Comparison of ENCODE assay signal across 1 cellular context in genomic region chr10:43471929-43472720, GRCh38.
TF ChIP-seq lines count a peak whose summit lies in the region.

No MANE protein-coding gene starts in this region.

TF ChIP-seq in SK-N-SH, 30 proteins besides CTCF, POLR2A, EP300 and RAD21 (continued from another document):
- TF ChIP-seq, protein P1, sequence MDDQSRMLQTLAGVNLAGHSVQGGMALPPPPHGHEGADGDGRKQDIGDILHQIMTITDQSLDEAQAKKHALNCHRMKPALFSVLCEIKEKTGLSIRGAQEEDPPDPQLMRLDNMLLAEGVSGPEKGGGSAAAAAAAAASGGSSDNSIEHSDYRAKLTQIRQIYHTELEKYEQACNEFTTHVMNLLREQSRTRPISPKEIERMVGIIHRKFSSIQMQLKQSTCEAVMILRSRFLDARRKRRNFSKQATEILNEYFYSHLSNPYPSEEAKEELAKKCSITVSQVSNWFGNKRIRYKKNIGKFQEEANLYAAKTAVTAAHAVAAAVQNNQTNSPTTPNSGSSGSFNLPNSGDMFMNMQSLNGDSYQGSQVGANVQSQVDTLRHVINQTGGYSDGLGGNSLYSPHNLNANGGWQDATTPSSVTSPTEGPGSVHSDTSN (IDR thresholded peaks at IDR 0.05): no peak
- TF ChIP-seq ELF1 (IDR thresholded peaks at IDR 0.05) (no peak), FOSL2 (IDR thresholded peaks at IDR 0.05; ENCODE audit: borderline replicate concordance, low read depth) (no peak), EZH2phosphoT487 (IDR thresholded peaks at IDR 0.05; ENCODE audit: borderline replicate concordance, low read depth) (no peak), TCF12 (IDR thresholded peaks at IDR 0.05) (no peak), JUND (IDR thresholded peaks at IDR 0.05) (no peak)
- TF ChIP-seq, protein P2, sequence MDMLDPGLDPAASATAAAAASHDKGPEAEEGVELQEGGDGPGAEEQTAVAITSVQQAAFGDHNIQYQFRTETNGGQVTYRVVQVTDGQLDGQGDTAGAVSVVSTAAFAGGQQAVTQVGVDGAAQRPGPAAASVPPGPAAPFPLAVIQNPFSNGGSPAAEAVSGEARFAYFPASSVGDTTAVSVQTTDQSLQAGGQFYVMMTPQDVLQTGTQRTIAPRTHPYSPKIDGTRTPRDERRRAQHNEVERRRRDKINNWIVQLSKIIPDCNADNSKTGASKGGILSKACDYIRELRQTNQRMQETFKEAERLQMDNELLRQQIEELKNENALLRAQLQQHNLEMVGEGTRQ (IDR thresholded peaks at IDR 0.05; ENCODE audit: borderline replicate concordance, low read depth, low read length): no peak
- TF ChIP-seq, protein P3, sequence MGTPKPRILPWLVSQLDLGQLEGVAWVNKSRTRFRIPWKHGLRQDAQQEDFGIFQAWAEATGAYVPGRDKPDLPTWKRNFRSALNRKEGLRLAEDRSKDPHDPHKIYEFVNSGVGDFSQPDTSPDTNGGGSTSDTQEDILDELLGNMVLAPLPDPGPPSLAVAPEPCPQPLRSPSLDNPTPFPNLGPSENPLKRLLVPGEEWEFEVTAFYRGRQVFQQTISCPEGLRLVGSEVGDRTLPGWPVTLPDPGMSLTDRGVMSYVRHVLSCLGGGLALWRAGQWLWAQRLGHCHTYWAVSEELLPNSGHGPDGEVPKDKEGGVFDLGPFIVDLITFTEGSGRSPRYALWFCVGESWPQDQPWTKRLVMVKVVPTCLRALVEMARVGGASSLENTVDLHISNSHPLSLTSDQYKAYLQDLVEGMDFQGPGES (IDR thresholded peaks at IDR 0.05; ENCODE audit: low read depth, low read length): no peak
